ENCODE assay signal across 1 cellular context in genomic region chr12:10215451-10215850, GRCh38.
TF ChIP-seq lines count a peak whose summit lies in the region.

No MANE protein-coding gene starts in this region.

TF ChIP-seq in GM12878, 131 proteins besides CTCF, POLR2A, EP300 and RAD21 (continued from another document):
- TF ChIP-seq, protein P1, sequence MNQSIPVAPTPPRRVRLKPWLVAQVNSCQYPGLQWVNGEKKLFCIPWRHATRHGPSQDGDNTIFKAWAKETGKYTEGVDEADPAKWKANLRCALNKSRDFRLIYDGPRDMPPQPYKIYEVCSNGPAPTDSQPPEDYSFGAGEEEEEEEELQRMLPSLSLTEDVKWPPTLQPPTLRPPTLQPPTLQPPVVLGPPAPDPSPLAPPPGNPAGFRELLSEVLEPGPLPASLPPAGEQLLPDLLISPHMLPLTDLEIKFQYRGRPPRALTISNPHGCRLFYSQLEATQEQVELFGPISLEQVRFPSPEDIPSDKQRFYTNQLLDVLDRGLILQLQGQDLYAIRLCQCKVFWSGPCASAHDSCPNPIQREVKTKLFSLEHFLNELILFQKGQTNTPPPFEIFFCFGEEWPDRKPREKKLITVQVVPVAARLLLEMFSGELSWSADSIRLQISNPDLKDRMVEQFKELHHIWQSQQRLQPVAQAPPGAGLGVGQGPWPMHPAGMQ (IDR thresholded peaks at IDR 0.05; ENCODE audit: borderline replicate concordance): no peak
